In genomic region chr2:205660521-205661124, GRCh38 we compare ENCODE assay signal across 8 cellular contexts. TPM values are rescaled to one million over a fixed set of nuclear protein-coding genes. Genes with fewer than 3 reads are reported as not detected.
DNase-seq lines count a peak whose midpoint lies in the region; ATAC-seq and TF ChIP-seq lines count a peak whose summit lies in the region.

No MANE protein-coding gene starts in this region.

- H3K4me1 ChIP-seq in rectal smooth muscle tissue (ENCODE audit: control insufficient read depth, insufficient read depth, low read length) (peaks cover 11% of the 10 kb centered on the region), ovary (ENCODE audit: insufficient read depth) (no peaks in the 10 kb centered on the region)

- H3K9me3 ChIP-seq in ovary: no peaks in the 10 kb centered on the region

- no peak for TF ChIP-seq EP300 in ovary (IDR thresholded peaks at IDR 0.05)

- TF ChIP-seq CTCF in NB4 (IDR thresholded peaks at IDR 0.05; ENCODE audit: low read depth, low read length) (no peak), ovary (IDR thresholded peaks at IDR 0.05) (no peak)

- no peak overlapping the region for H3K4me3 ChIP-seq in NB4 (ENCODE audit: low read depth, low read length)
- no peak overlapping the region for H3K4me3 ChIP-seq in rectal smooth muscle tissue (ENCODE audit: low read length)
- H3K4me3 ChIP-seq in ovary: no peak overlapping the region

- peak; percentile 61 for ATAC-seq in GM19463 (IDR thresholded peaks at IDR 0.05; ENCODE audit: unreplicated experiment)

- 32 to 46% (median 46%) methylated on average over 8 of the region's 8 CpGs for WGBS in ovary, 3 donors

- TF ChIP-seq POLR2A in NB4 (IDR thresholded peaks at IDR 0.05; ENCODE audit: extremely low read depth, insufficient read length) (no peak), ovary (IDR thresholded peaks at IDR 0.05) (no peak)

- H3K36me3 ChIP-seq in rectal smooth muscle tissue (ENCODE audit: control insufficient read depth, insufficient read depth, low read length) (no peaks in the 10 kb centered on the region), ovary (no peaks in the 10 kb centered on the region)

- no peak overlapping the region for H3K9ac ChIP-seq in rectal smooth muscle tissue (ENCODE audit: low read length)

- intact Hi-C loops in ovary (cut with DNase I): no loop called here

- DNase-seq in AG08395 (ENCODE audit: low spot score) (peak; percentile 89), NB4 (ENCODE audit: low read depth) (peak; percentile 21), astrocyte of the hippocampus (ENCODE audit: low read depth, low spot score) (peak; percentile 83), ovary (no peak), NCI-H524 treated with DMSO at 0.1 percent for 48 hours (lab: John Stamatoyannopoulos, UW) (no peak), medulla oblongata (ENCODE audit: extremely low spot score) (no peak)

- H3K27ac ChIP-seq in rectal smooth muscle tissue (ENCODE audit: low read depth, low read length): peak overlapping the region; percentile 7
- H3K27ac ChIP-seq in ovary: no peak overlapping the region

- H3K27me3 ChIP-seq in rectal smooth muscle tissue (ENCODE audit: control insufficient read depth, insufficient read depth, low read length): peaks cover 2% of the 10 kb centered on the region
- H3K27me3 ChIP-seq in ovary: no peaks in the 10 kb centered on the region

RNA-seq across cellular contexts. Expression of gene NRP2, which starts 21.7 kb away (rescaled TPM):
- total RNA-seq in ovary: 100 to 1,000 TPM in 5 of 7 donors, 10 to 100 TPM in 2; 47.9 to 143 (median 106) TPM
- polyA plus RNA-seq in ovary: 100 to 1,000 TPM in 1 of 2 donors, 10 to 100 TPM in 1; 72.7 to 111 TPM

Comparison
In these comparisons a context has a peak if more than half of its experiments do, and no peak if none do; other contexts are left out.
1. DNase-seq: peak in AG08395 (single experiment), NB4 (single experiment) and astrocyte of the hippocampus (single experiment); none in ovary (0 of 5), NCI-H524 treated with DMSO at 0.1 percent for 48 hours (single experiment) and medulla oblongata (single experiment).